15 cellular contexts compared by ENCODE assay signal in genomic region chr17:64773386-64773835, GRCh38.
A peak's percentile ranks its signal among the peaks of the same experiment; 100 is the strongest.
DNase-seq lines count a peak whose midpoint lies in the region; ATAC-seq, FAIRE-seq and TF ChIP-seq lines count a peak whose summit lies in the region.
"Had no signal": no experiment of that assay in that cellular context is flagged by ENCODE, and none has a peak within 500 bp of the region (broad histone marks: within the 10 kb centered on the region; RNA-seq: fewer than 3 reads in every experiment).

No MANE protein-coding gene starts in this region.

- peak overlapping the region in 1 of 2 experiments; percentile 47; a peak in 3 of 4 replicates for H3K9ac ChIP-seq in K562 (ENCODE audit: insufficient read depth in 1 of 2, low read depth in 2 of 2, low read length in 2 of 2)

- intact Hi-C loops in cardiac septum (cut with DNase I) (no loop called here), Right ventricle myocardium superior (cut with DNase I) (no loop called here), K562 (cut with micrococcal nuclease) (loop anchor here (5.0 kb wide), 1 partner anchor 351 kb away; no protein-coding TSS in a partner anchor), left lung (cut with DNase I) (no loop called here), upper lobe of right lung (cut with DNase I) (no loop called here)

- POLR2A ChIA-PET in K562 (lab: Yijun Ruan, JAX): no interaction called here

- no peaks in the 10 kb centered on the region for H3K79me2 ChIP-seq in K562 (ENCODE audit: control insufficient read depth, insufficient read depth, low read length)

- TF ChIP-seq CTCF in K562 (IDR thresholded peaks at IDR 0.05 in 2 of 3, conservative IDR thresholded peaks at IDR 0.05 in 1 of 3; ENCODE audit: insufficient read depth in 2 of 3, low read depth in 1 of 3, low read length in 3 of 3) (no peak), left lung (IDR thresholded peaks at IDR 0.05) (no peak), upper lobe of right lung (IDR thresholded peaks at IDR 0.05) (no peak)

- BruUV-seq in K562 (replicated peaks; lab: Mats Ljungman, UMichigan): no TSS peak

- 75% methylated on average over 6 of the region's 6 CpGs for WGBS in K562 (ENCODE audit: insufficient coverage, low coverage, missing lambda C conversion rate)

- H3K36me3 ChIP-seq in K562 (ENCODE audit: control insufficient read depth, insufficient read depth, low read length) (no peaks in the 10 kb centered on the region), left lung (peaks cover 0 to 31% of the 10 kb centered on the region in 2 donors), upper lobe of right lung (peaks cover 19% of the 10 kb centered on the region)

- H3K27me3 ChIP-seq in K562 (ENCODE audit: control insufficient read depth in 2 of 2, insufficient read depth in 2 of 2, low read length in 2 of 2) (no peaks in the 10 kb centered on the region), left lung (peaks cover 0 to 6% of the 10 kb centered on the region in 2 donors), upper lobe of right lung (no peaks in the 10 kb centered on the region)

- TF ChIP-seq EP300 in K562 (IDR thresholded peaks at IDR 0.05; ENCODE audit: low read length): no peak

- peaks cover 2% of the 10 kb centered on the region; the same call in 1 of the 2 replicates for H4K20me1 ChIP-seq in K562 (replicated peaks; ENCODE audit: control insufficient read depth, insufficient read depth, low read length)

- DNase-seq in cardiac septum (ENCODE audit: low spot score) (peak; percentile 51), Right ventricle myocardium superior (no peak), K562 (ENCODE audit: extremely low read depth in 1 of 4, low spot score in 3 of 4) (no peak), left lung (no peak), upper lobe of right lung (no peak), GM12892 (ENCODE audit: insufficient read length) (no peak)
- DNase-seq: activated naive CD4-positive, alpha-beta T cell treated with anti-CD3 and anti-CD28 coated beads, Interleukin-2, amount 50 U/mL, for 16 hours; HFFc6; stimulated activated naive CD4-positive, alpha-beta T cell treated with Interleukin-2 at 50 U/mL for 16 hours had no signal

- H3K9me3 ChIP-seq in K562 (replicated peaks; ENCODE audit: control insufficient read depth, insufficient read depth, low read depth, low read length): peaks cover 3% of the 10 kb centered on the region; the same call in 1 of the 2 replicates
- H3K9me3 ChIP-seq in left lung: no peaks in the 10 kb centered on the region
- H3K9me3 ChIP-seq in upper lobe of right lung: no peaks in the 10 kb centered on the region

- no peak for TF ChIP-seq RAD21 in K562 (CRISPR knock-in tag; conservative IDR thresholded peaks at IDR 0.05 in 1 of 2, IDR thresholded peaks at IDR 0.05 in 1 of 2)

- in situ Hi-C loops in K562 (cut with MboI): no loop called here

- no peak for TF ChIP-seq POLR2A in K562 (conservative IDR thresholded peaks at IDR 0.05)
- no peak for TF ChIP-seq POLR2A in GM12892 (IDR thresholded peaks at IDR 0.05; ENCODE audit: low read depth, low read length)

- peaks cover 0 to 19% of the 10 kb centered on the region in 2 experiments; a peak in 2 of 5 replicates for H3K4me1 ChIP-seq in K562 (replicated peaks in 1 of 2; ENCODE audit: control insufficient read depth in 2 of 2, insufficient read depth in 2 of 2, low read length in 2 of 2)
- H3K4me1 ChIP-seq in left lung: peaks cover 14 to 56% of the 10 kb centered on the region in 2 donors
- peaks cover 32% of the 10 kb centered on the region for H3K4me1 ChIP-seq in upper lobe of right lung

- H3K9me1 ChIP-seq in K562 (ENCODE audit: control insufficient read depth, insufficient read depth, low read length): no peaks in the 10 kb centered on the region

- CTCF ChIA-PET in K562 (lab: Yijun Ruan, JAX; ENCODE audit: low intra/inter-chr PET ratio): no interaction called here

- no peak for FAIRE-seq in K562 (lab: Jason Lieb, UNC)
- FAIRE-seq in GM12892 (lab: Jason Lieb, UNC): no peak
- FAIRE-seq: A204.1, endometrium had no signal

- no peak overlapping the region for H3K4me2 ChIP-seq in K562 (ENCODE audit: insufficient read depth, low read length)

- ATAC-seq in Right ventricle myocardium superior (ENCODE audit: poor library complexity): no peak
- ATAC-seq in K562: no peak
- no peak for ATAC-seq in left lung
- ATAC-seq in upper lobe of right lung: no peak
- ATAC-seq in GM18520 (IDR thresholded peaks at IDR 0.05; ENCODE audit: unreplicated experiment): no peak
- ATAC-seq in GM18517 (IDR thresholded peaks at IDR 0.05; ENCODE audit: unreplicated experiment): no peak
- ATAC-seq: natural killer cell treated with Interleukin-12 subunit alpha and Interleukin-12 subunit beta and Interleukin-15 and Interleukin-18, amount 100 ng/mL, for 72 hours had no signal

- H2AFZ ChIP-seq in K562 (ENCODE audit: low read depth, low read length): peak overlapping the region; percentile 94; the same call in 1 of the 2 replicates

- H3K4me3 ChIP-seq in K562 (peak overlapping the region; percentile 39), left lung (peak overlapping the region; percentile 3 to 26), upper lobe of right lung (peak overlapping the region; percentile 26)
- H3K4me3 ChIP-seq: SK-N-MC had no signal

- H3K27ac ChIP-seq in K562 (ENCODE audit: extremely low read depth, low read depth, low read length) (no peak overlapping the region), left lung (peak overlapping the region in 1 of 2 donors; percentile 48), upper lobe of right lung (peak overlapping the region; percentile 72)
- H3K27ac ChIP-seq: SK-N-MC had no signal

TF ChIP-seq in K562, 482 proteins besides CTCF, POLR2A, EP300 and RAD21:
- TF ChIP-seq RCOR1 (IDR thresholded peaks at IDR 0.05; ENCODE audit: borderline replicate concordance in 1 of 2, low read depth in 2 of 2, low read length in 2 of 2): no peak
- TF ChIP-seq REST (CRISPR knock-in tag; IDR thresholded peaks at IDR 0.05; ENCODE audit: low read depth): no peak
- TF ChIP-seq GTF2F1 (IDR thresholded peaks at IDR 0.05; ENCODE audit: low read depth, low read length): no peak
- TF ChIP-seq CREM (IDR thresholded peaks at IDR 0.05; ENCODE audit: low read depth): no peak
TF ChIP-seq in K562: peak in this region for 0.
